Comparison of ENCODE assay signal across 13 cellular contexts in genomic region chr6:89583559-89583958, GRCh38. TPM values are rescaled to one million over a fixed set of nuclear protein-coding genes. Genes with fewer than 3 reads are reported as not detected.
DNase-seq lines count a peak whose midpoint lies in the region; ATAC-seq and TF ChIP-seq lines count a peak whose summit lies in the region.
"Had no signal": no experiment of that assay in that cellular context is flagged by ENCODE, and none has a peak within 500 bp of the region (broad histone marks: within the 10 kb centered on the region; RNA-seq: fewer than 3 reads in every experiment).

No MANE protein-coding gene starts in this region.

- H3K27ac Mint-ChIP-seq in glutamatergic neuron (ENCODE audit: unreplicated experiment) (peak overlapping the region; percentile 72), type B pancreatic cell (peak overlapping the region; percentile 31)

- H3K9me3 Mint-ChIP-seq in glutamatergic neuron (ENCODE audit: unreplicated experiment) (peaks cover 1% of the 10 kb centered on the region), type B pancreatic cell (peaks cover 3% of the 10 kb centered on the region)

- no peak for TF ChIP-seq CTCF in glutamatergic neuron (IDR thresholded peaks at IDR 0.05; ENCODE audit: partially characterized antibody, unreplicated experiment)
- TF ChIP-seq CTCF in type B pancreatic cell (conservative IDR thresholded peaks at IDR 0.05), result no peak

- DNase-seq in NCI-H2227 (lab: John Stamatoyannopoulos, UW; ENCODE audit: unreplicated experiment) (peak; percentile 44), NCI-H2227 treated with DMSO at 0.1 percent for 48 hours (lab: John Stamatoyannopoulos, UW) (no peak), NCI-H1694 treated with DMSO at 0.1 percent for 48 hours (lab: John Stamatoyannopoulos, UW) (peak; percentile 29), glutamatergic neuron (no peak), type B pancreatic cell (ENCODE audit: extremely low spot score, unreplicated experiment) (no peak), DMS114 treated with DMSO at 0.1 percent for 48 hours (lab: John Stamatoyannopoulos, UW; ENCODE audit: unreplicated experiment) (no peak)
- DNase-seq: NCI-H1048; NCI-H226; NCI-H526; NK-92 treated with Interleukin-12 subunit alpha and Interleukin-12 subunit beta, amount 100 ng/mL, for 24 hours; PC-3 had no signal

- H3K36me3 Mint-ChIP-seq in glutamatergic neuron (ENCODE audit: unreplicated experiment), result no peaks in the 10 kb centered on the region
- H3K36me3 Mint-ChIP-seq in type B pancreatic cell, result peaks cover 5% of the 10 kb centered on the region

- ATAC-seq in HG03139 (IDR thresholded peaks at IDR 0.05; ENCODE audit: unreplicated experiment) (no peak), HG03196 (IDR thresholded peaks at IDR 0.05; ENCODE audit: unreplicated experiment) (no peak)
- ATAC-seq: PC-3 had no signal

- H3K27me3 Mint-ChIP-seq in glutamatergic neuron (ENCODE audit: unreplicated experiment), result peaks cover 4% of the 10 kb centered on the region
- no peaks in the 10 kb centered on the region for H3K27me3 Mint-ChIP-seq in type B pancreatic cell

- H3K4me3 Mint-ChIP-seq in glutamatergic neuron (ENCODE audit: unreplicated experiment) (peak overlapping the region; percentile 46), type B pancreatic cell (no peak overlapping the region)

- H3K4me1 Mint-ChIP-seq in glutamatergic neuron (ENCODE audit: low read depth, unreplicated experiment), result peaks cover 33% of the 10 kb centered on the region
- peaks cover 16% of the 10 kb centered on the region for H3K4me1 Mint-ChIP-seq in type B pancreatic cell (ENCODE audit: unreplicated experiment)

RNA-seq across cellular contexts. Expression of gene LYRM2, which starts 55.0 kb away (rescaled TPM):
- total RNA-seq in glutamatergic neuron (ENCODE audit: unreplicated experiment) (30.2 TPM), type B pancreatic cell (ENCODE audit: low replicate concordance) (32.9 and 37.7 TPM in 2 replicates)

Comparison
In these comparisons a context has a peak if more than half of its experiments do, and no peak if none do; other contexts are left out.
1. DNase-seq: peak in NCI-H2227 (single experiment) and NCI-H1694 treated with DMSO at 0.1 percent for 48 hours (single experiment); none in NCI-H2227 treated with DMSO at 0.1 percent for 48 hours (single experiment), glutamatergic neuron (single experiment), type B pancreatic cell (single experiment) and DMS114 treated with DMSO at 0.1 percent for 48 hours (single experiment).